1 cellular context compared by ENCODE assay signal in the genomic region with DNA sequence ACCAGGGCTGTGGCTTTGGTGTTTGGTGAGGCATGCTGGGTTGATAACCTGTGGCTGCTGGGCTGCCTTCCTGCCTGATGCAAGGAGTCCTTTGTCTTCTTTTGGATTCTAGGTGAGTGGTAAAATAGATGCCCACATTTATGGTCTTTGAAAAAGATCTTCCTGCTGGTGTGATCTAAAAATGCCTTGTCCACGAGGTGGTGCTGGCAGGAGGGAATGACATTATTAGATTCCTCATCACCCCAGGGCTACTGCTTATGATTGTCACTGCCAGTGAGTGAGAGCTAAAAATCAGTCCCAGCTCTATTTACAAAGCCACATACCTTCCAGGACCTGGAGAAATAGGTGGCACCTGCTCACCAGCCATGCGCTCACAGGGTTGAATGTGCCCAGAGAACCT.
TF ChIP-seq lines count a peak whose summit lies in the region.

No MANE protein-coding gene starts in this region.

TF ChIP-seq in SK-N-SH, 30 proteins besides CTCF, POLR2A, EP300 and RAD21 (continued from another document):
- TF ChIP-seq TAF1 (IDR thresholded peaks at IDR 0.05; ENCODE audit: borderline replicate concordance, low read depth, low read length) (no peak), POLR2AphosphoS5 (IDR thresholded peaks at IDR 0.05; ENCODE audit: low read depth, low read length) (no peak), SMC3 (IDR thresholded peaks at IDR 0.05; ENCODE audit: low read depth, low read length) (peak; percentile 37; the same call in 1 of the 2 replicates), MXI1 (IDR thresholded peaks at IDR 0.05; ENCODE audit: low read depth, low read length) (no peak)
TF ChIP-seq in SK-N-SH: peak in this region for 1.
